Comparison of ENCODE assay signal across 1 cellular context in genomic region chr18:48736316-48736715, GRCh38.
TF ChIP-seq lines count a peak whose summit lies in the region.

No MANE protein-coding gene starts in this region.

TF ChIP-seq in IMR-90, 13 proteins besides CTCF, POLR2A, EP300 and RAD21 (continued from another document):
- TF ChIP-seq MXI1 (IDR thresholded peaks at IDR 0.05; ENCODE audit: borderline replicate concordance, low read depth, low read length) (no peak), CHD1 (IDR thresholded peaks at IDR 0.05; ENCODE audit: low read depth, low read length) (no peak), BHLHE40 (IDR thresholded peaks at IDR 0.05; ENCODE audit: low read depth, low read length) (no peak), SMC3 (IDR thresholded peaks at IDR 0.05; ENCODE audit: low read depth, low read length) (no peak), RCOR1 (IDR thresholded peaks at IDR 0.05; ENCODE audit: insufficient replicate concordance, low read length) (no peak)
